In genomic region chr4:73705721-73706120, GRCh38 we compare ENCODE assay signal across 1 cellular context.
TF ChIP-seq lines count a peak whose summit lies in the region.

No MANE protein-coding gene starts in this region.

TF ChIP-seq in GM23338, 12 proteins besides CTCF, POLR2A, EP300 and RAD21 (continued from another document):
- TF ChIP-seq ZNF462 (CRISPR knock-in tag; IDR thresholded peaks at IDR 0.05), result no peak
- TF ChIP-seq POLR2AphosphoS5 (IDR thresholded peaks at IDR 0.05; ENCODE audit: low read depth), result no peak
- no peak for TF ChIP-seq ZNF114 (CRISPR knock-in tag; IDR thresholded peaks at IDR 0.05)
- no peak for TF ChIP-seq ETS1 (IDR thresholded peaks at IDR 0.05)
- no peak for TF ChIP-seq CREB1 (CRISPR knock-in tag; IDR thresholded peaks at IDR 0.05; ENCODE audit: low read depth)
- TF ChIP-seq EZH2 (IDR thresholded peaks at IDR 0.05; ENCODE audit: low read depth, unreplicated experiment), result no peak
- no peak for TF ChIP-seq NANOG (IDR thresholded peaks at IDR 0.05; ENCODE audit: borderline replicate concordance)
- no peak for TF ChIP-seq ZNF331 (CRISPR knock-in tag; IDR thresholded peaks at IDR 0.05; ENCODE audit: low read depth)
- TF ChIP-seq STAT1 (IDR thresholded peaks at IDR 0.05; ENCODE audit: unreplicated experiment), result no peak
